ENCODE assay signal across 8 cellular contexts in the genomic region with DNA sequence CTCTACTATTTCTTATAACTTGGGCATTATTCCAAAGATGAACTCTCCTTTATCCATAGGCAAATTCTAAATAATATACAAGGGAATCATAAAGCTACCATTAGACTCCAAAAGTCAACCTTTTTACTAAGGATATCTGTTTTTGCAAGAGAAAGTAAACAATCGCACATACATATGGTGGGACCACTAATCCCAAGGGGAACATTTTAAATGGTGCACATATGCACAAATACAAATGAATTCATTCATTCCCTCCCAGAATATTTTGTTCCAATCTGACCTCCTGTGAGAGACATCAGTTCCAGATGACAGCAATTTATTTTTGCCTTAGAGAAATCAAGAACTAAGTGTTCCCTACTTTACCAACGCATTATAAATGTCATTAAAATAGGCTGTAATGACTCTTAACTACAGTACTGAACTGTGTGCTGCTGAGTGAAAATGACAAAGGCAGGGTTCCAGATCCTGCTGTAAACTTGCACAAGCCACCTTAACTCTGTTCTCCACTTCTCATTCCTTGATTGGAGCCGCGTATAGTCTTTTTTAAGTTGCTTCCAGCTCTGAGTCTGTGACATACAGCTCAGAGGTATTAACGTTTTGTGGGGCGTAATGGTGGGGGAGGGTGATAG. TPM values are rescaled to one million over a fixed set of nuclear protein-coding genes. Genes with fewer than 3 reads are reported as not detected.
DNase-seq lines count a peak whose midpoint lies in the region; ATAC-seq, FAIRE-seq and TF ChIP-seq lines count a peak whose summit lies in the region.

No MANE protein-coding gene starts in this region.

- H3K36me3 ChIP-seq in astrocyte (ENCODE audit: insufficient read depth, low read length) (peaks cover 4% of the 10 kb centered on the region), kidney epithelial cell (ENCODE audit: control insufficient read depth, insufficient read depth, low read length) (no peaks in the 10 kb centered on the region), upper lobe of right lung (peaks cover 3% of the 10 kb centered on the region)

- H3K4me1 ChIP-seq in astrocyte (ENCODE audit: insufficient read depth, low read length) (peaks cover 10% of the 10 kb centered on the region), upper lobe of right lung (peaks cover 33% of the 10 kb centered on the region)

- H3K9me3 ChIP-seq in astrocyte (ENCODE audit: insufficient read depth, low read depth, low read length) (no peaks in the 10 kb centered on the region), upper lobe of right lung (no peaks in the 10 kb centered on the region)

- H3K9me3 Mint-ChIP-seq in activated naive CD4-positive, alpha-beta T cell treated with anti-CD3 and anti-CD28 coated beads for 36 hours, result no peaks in the 10 kb centered on the region
- no peaks in the 10 kb centered on the region for H3K9me3 Mint-ChIP-seq in astrocyte (ENCODE audit: unreplicated experiment)

- CTCF ChIA-PET in activated naive CD4-positive, alpha-beta T cell treated with anti-CD3 and anti-CD28 coated beads for 36 hours (lab: Charles Lee), result no interaction called here

- peaks cover 54% of the 10 kb centered on the region for H3K4me1 Mint-ChIP-seq in activated naive CD4-positive, alpha-beta T cell treated with anti-CD3 and anti-CD28 coated beads for 36 hours (ENCODE audit: low read depth)
- peaks cover 25% of the 10 kb centered on the region for H3K4me1 Mint-ChIP-seq in astrocyte (ENCODE audit: low read depth, unreplicated experiment)

- H3K27ac Mint-ChIP-seq in activated naive CD4-positive, alpha-beta T cell treated with anti-CD3 and anti-CD28 coated beads for 36 hours, result peak overlapping the region; percentile 96
- H3K27ac Mint-ChIP-seq in astrocyte (ENCODE audit: unreplicated experiment), result no peak overlapping the region

- H4K20me1 ChIP-seq in astrocyte (ENCODE audit: insufficient read depth, low read length), result peaks cover 60% of the 10 kb centered on the region

- H3K4me3 ChIP-seq in astrocyte (ENCODE audit: insufficient read depth, low read depth, low read length) (peak overlapping the region; percentile 86), kidney epithelial cell (ENCODE audit: low read depth, low read length) (peak overlapping the region; percentile 98), upper lobe of right lung (peak overlapping the region; percentile 85)

- H3K9ac ChIP-seq in astrocyte (ENCODE audit: low read length), result peak overlapping the region; percentile 100

- H3K79me2 ChIP-seq in astrocyte (ENCODE audit: insufficient read depth, low read length), result peaks cover 71% of the 10 kb centered on the region

- no peak overlapping the region for H3K27ac ChIP-seq in astrocyte (ENCODE audit: low read depth, low read length)
- H3K27ac ChIP-seq in upper lobe of right lung, result no peak overlapping the region

- H3K4me2 ChIP-seq in astrocyte (ENCODE audit: low read length), result peak overlapping the region; percentile 91

- H2AFZ ChIP-seq in astrocyte (ENCODE audit: low read depth, low read length), result no peak overlapping the region

- TF ChIP-seq CTCF in astrocyte (IDR thresholded peaks at IDR 0.05; ENCODE audit: insufficient read depth, low read depth, low read length) (no peak), kidney epithelial cell (IDR thresholded peaks at IDR 0.05; ENCODE audit: insufficient read depth, low read length, poor library complexity, severe bottlenecking) (no peak), upper lobe of right lung (IDR thresholded peaks at IDR 0.05) (no peak)

- FAIRE-seq in astrocyte (lab: Jason Lieb, UNC), result no peak

- DNase-seq in activated naive CD4-positive, alpha-beta T cell treated with anti-CD3 and anti-CD28 coated beads for 36 hours, result peak; percentile 4
- no peak for DNase-seq in activated naive CD4-positive, alpha-beta T cell treated with anti-CD3 and anti-CD28 coated beads, Interleukin-2, amount 50 U/mL, for 16 hours
- DNase-seq in astrocyte (ENCODE audit: low read depth) (no peak), kidney epithelial cell (ENCODE audit: low read depth) (no peak), upper lobe of right lung (no peak), A172 (ENCODE audit: low spot score) (no peak)
- DNase-seq in activated effector memory CD4-positive, alpha-beta T cell treated with Interleukin-2 at 50 U/mL for 16 hours, result no peak

- no peaks in the 10 kb centered on the region for H3K27me3 Mint-ChIP-seq in activated naive CD4-positive, alpha-beta T cell treated with anti-CD3 and anti-CD28 coated beads for 36 hours (ENCODE audit: low read depth)
- no peaks in the 10 kb centered on the region for H3K27me3 Mint-ChIP-seq in astrocyte (ENCODE audit: low read depth, unreplicated experiment)

- intact Hi-C loops in activated naive CD4-positive, alpha-beta T cell treated with anti-CD3 and anti-CD28 coated beads for 36 hours (cut with micrococcal nuclease), result no loop called here
- intact Hi-C loops in upper lobe of right lung (cut with DNase I), result no loop called here

- ATAC-seq in upper lobe of right lung, result no peak
- ATAC-seq in HG02642 (IDR thresholded peaks at IDR 0.05; ENCODE audit: poor library complexity, unreplicated experiment), result no peak

- H3K4me3 Mint-ChIP-seq in activated naive CD4-positive, alpha-beta T cell treated with anti-CD3 and anti-CD28 coated beads for 36 hours, result peak overlapping the region; percentile 95
- H3K4me3 Mint-ChIP-seq in astrocyte (ENCODE audit: unreplicated experiment), result peak overlapping the region; percentile 96

- H3K36me3 Mint-ChIP-seq in activated naive CD4-positive, alpha-beta T cell treated with anti-CD3 and anti-CD28 coated beads for 36 hours (ENCODE audit: low read depth), result peaks cover 49% of the 10 kb centered on the region
- no peaks in the 10 kb centered on the region for H3K36me3 Mint-ChIP-seq in astrocyte (ENCODE audit: low read depth, unreplicated experiment)

- no peaks in the 10 kb centered on the region for H3K27me3 ChIP-seq in astrocyte (ENCODE audit: insufficient read depth, low read length)
- no peaks in the 10 kb centered on the region for H3K27me3 ChIP-seq in kidney epithelial cell (ENCODE audit: control insufficient read depth, insufficient read depth, low read length)
- no peaks in the 10 kb centered on the region for H3K27me3 ChIP-seq in upper lobe of right lung

RNA-seq across cellular contexts. Expression of a gene that starts 2.0 kb away (rescaled TPM):
- total RNA-seq in activated naive CD4-positive, alpha-beta T cell treated with anti-CD3 and anti-CD28 coated beads for 36 hours, result 100 to 1,000 TPM; 197 to 199 TPM
- total RNA-seq in astrocyte (116 and 130 TPM in 2 replicates), kidney epithelial cell (87.5 and 90.0 TPM in 2 replicates), upper lobe of right lung (101 TPM)
- total RNA-seq in A172 (2014; rRNA removed; shearing (Covaris generic)), result 132 and 153 TPM in 2 replicates
